Comparison of ENCODE assay signal across 12 cellular contexts in the genomic region with DNA sequence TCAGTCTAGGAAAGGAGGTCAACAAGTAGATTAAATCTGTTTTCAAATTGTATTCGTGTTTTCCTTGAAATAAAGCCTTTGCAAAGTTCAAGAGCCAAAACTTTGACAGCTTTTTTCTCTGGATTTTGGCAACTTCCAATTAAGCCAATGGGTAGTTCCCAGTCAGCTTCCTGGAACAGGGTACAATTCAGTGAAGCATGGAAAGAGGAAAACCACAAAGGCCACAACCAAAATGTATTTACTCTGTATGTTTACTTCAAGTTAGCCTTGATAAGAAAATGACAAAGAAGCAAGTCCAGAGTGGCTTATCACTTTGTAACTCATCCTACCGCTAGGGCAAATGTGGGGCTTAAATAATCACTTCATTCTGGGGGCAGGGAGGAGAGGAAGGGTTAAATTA.
"Had no signal": no experiment of that assay in that cellular context is flagged by ENCODE, and none has a peak within 500 bp of the region (broad histone marks: within the 10 kb centered on the region; RNA-seq: fewer than 3 reads in every experiment).

No MANE protein-coding gene starts in this region.

- DNase-seq: activated CD4-positive, alpha-beta T cell treated with anti-CD3 and anti-CD28 coated beads, Interleukin-2, amount 50 U/mL, for 4 hours; activated gamma-delta T cell; adrenal gland; body of pancreas; central memory CD4-positive, alpha-beta T cell; islet precursor cell; stimulated activated CD4-positive, alpha-beta T cell treated with anti-CD3 and anti-CD28 coated beads, Interleukin-2, amount 100 ng/mL, for 24 hours; stimulated activated naive CD4-positive, alpha-beta T cell treated with Interleukin-2 at 50 U/mL for 16 hours; tibial artery had no signal

- H3K27ac ChIP-seq: adrenal gland, body of pancreas, coronary artery, right atrium auricular region, tibial artery had no signal

- H3K36me3 ChIP-seq: adrenal gland, right atrium auricular region, tibial artery had no signal

- H3K9me3 ChIP-seq: adrenal gland, body of pancreas, tibial artery had no signal

- H3K27me3 ChIP-seq: adrenal gland, right atrium auricular region, tibial artery had no signal

- H3K4me3 ChIP-seq: adrenal gland, body of pancreas, coronary artery, lung, right atrium auricular region, tibial artery had no signal

- H3K4me1 ChIP-seq: adrenal gland, body of pancreas, right atrium auricular region, tibial artery had no signal
